In the genomic region with DNA sequence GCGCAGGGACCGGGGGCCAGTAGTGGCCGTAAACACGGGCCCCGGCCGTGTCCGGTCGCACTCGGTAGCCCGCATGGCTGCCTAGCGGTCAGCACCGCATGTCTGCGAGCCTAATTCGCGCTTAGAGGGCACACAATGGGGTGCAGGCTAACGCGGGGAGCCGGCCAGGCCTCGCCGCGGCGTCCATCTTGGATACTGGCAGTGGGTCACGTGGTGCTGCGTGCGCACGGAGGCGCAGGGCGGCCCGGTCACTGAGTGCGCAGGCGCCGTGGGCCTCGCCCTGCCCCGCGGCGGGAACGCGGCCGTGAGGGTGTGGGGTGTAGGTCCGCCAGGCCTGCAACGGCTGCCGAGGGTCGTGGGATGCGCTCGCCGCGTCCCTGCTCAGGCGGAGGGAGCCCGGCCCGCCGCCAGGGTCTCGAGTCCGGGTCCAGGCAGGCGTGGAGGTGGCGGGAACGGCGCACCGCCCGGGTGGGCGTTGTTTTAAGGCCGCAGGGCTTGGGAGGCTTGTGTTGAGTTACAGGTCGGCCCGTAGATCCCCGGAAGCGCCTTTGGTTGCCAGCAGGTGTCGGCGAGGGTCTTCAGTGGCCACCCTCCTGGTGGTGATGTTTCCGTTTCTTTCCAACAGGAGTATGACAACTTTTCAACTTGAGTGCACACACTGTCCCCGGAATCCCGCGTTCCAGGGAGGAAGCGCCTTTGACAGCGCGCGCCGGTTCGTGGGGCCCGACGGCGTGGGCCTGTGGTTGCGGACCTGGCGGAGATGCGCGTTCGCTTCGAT, we compare ENCODE assay signal across 8 cellular contexts. TPM values are rescaled to one million over a fixed set of nuclear protein-coding genes. Genes with fewer than 3 reads are reported as not detected.
DNase-seq lines count a peak whose midpoint lies in the region; ATAC-seq, FAIRE-seq and TF ChIP-seq lines count a peak whose summit lies in the region.

No MANE protein-coding gene starts in this region.

- peaks cover 10% of the 10 kb centered on the region for H3K36me3 Mint-ChIP-seq in nephron progenitor cell (ENCODE audit: low read depth)

- peak; percentile 66 for ATAC-seq in stimulated activated naive CD8-positive, alpha-beta T cell treated with anti-CD3 and anti-CD28 coated beads, Interleukin-15, Interleukin-2, amounts not matched to agents 100 U/mL and 50 U/mL, for 24 hours

- H3K4me3 ChIP-seq in fibroblast of the aortic adventitia (ENCODE audit: low read depth, low read length): peak overlapping the region; percentile 93

- peak overlapping the region; percentile 80 for H3K9ac ChIP-seq in ES-I3 (ENCODE audit: low read depth, low read length)

- no peak for TF ChIP-seq CTCF in fibroblast of the aortic adventitia (IDR thresholded peaks at IDR 0.05; ENCODE audit: insufficient read depth, low read length)
- no peak for TF ChIP-seq CTCF in nephron progenitor cell (IDR thresholded peaks at IDR 0.05)

- peaks cover 52% of the 10 kb centered on the region for H3K4me1 Mint-ChIP-seq in nephron progenitor cell

- peak overlapping the region; percentile 99 for H3K27ac Mint-ChIP-seq in nephron progenitor cell

- H3K27me3 Mint-ChIP-seq in nephron progenitor cell (ENCODE audit: low read depth, poor library complexity): peaks cover 13% of the 10 kb centered on the region

- H3K4me1 ChIP-seq in ES-I3 (ENCODE audit: insufficient read depth, low read length): peaks cover 8% of the 10 kb centered on the region; the same call in 1 of the 2 replicates

- no peaks in the 10 kb centered on the region for H3K9me3 ChIP-seq in ES-I3 (ENCODE audit: control insufficient read depth, insufficient read depth, low read length)

- H3K36me3 ChIP-seq in ES-I3 (ENCODE audit: insufficient read depth, low read length): no peaks in the 10 kb centered on the region

- peaks cover 26% of the 10 kb centered on the region for H3K9me3 Mint-ChIP-seq in nephron progenitor cell

- H3K4me3 Mint-ChIP-seq in nephron progenitor cell: peak overlapping the region; percentile 85

- DNase-seq in GOT3 (lab: John Stamatoyannopoulos, UW) (peak; percentile 96), Kasumi-1 (lab: John Stamatoyannopoulos, UW) (peak; percentile 34 to 52), RCC 7860 (ENCODE audit: low spot score) (peak; percentile 82), fibroblast of the aortic adventitia (ENCODE audit: low read depth) (peak; percentile 94), nephron progenitor cell (peak; percentile 92)
- peak; percentile 90 for DNase-seq in activated T-helper 9 cell treated with anti-CD3 and anti-CD28 coated beads, Interleukin-2, amount 50 U/mL, for 16 hours (ENCODE audit: low read depth)
- DNase-seq in stimulated activated naive CD8-positive, alpha-beta T cell treated with anti-CD3 and anti-CD28 coated beads, Interleukin-15, Interleukin-2, amounts not matched to agents 100 U/mL and 50 U/mL, for 24 hours: peak; percentile 93

- no peak for FAIRE-seq in RCC 7860 (lab: Jason Lieb, UNC)

RNA-seq across cellular contexts. Expression of a gene that starts 0.8 kb away (rescaled TPM):
- total RNA-seq in fibroblast of the aortic adventitia (ENCODE audit: low replicate concordance): 17.4 and 28.3 TPM in 2 replicates

Comparison
In these comparisons a context has a peak if more than half of its experiments do, and no peak if none do; other contexts are left out.
1. Peak in every context shown above with its lines: DNase-seq, ATAC-seq and H3K4me3 ChIP-seq.
2. DNase-seq: peak in every context shown above with its lines; median percentile 96 in GOT3; 94 in fibroblast of the aortic adventitia; 93 in stimulated activated naive CD8-positive, alpha-beta T cell treated with anti-CD3 and anti-CD28 coated beads, Interleukin-15, Interleukin-2, amounts not matched to agents 100 U/mL and 50 U/mL, for 24 hours; 92 in nephron progenitor cell; 90 in activated T-helper 9 cell treated with anti-CD3 and anti-CD28 coated beads, Interleukin-2, amount 50 U/mL, for 16 hours; 82 in RCC 7860; 43 in Kasumi-1.